Comparison of ENCODE assay signal across 16 cellular contexts in the genomic region with DNA sequence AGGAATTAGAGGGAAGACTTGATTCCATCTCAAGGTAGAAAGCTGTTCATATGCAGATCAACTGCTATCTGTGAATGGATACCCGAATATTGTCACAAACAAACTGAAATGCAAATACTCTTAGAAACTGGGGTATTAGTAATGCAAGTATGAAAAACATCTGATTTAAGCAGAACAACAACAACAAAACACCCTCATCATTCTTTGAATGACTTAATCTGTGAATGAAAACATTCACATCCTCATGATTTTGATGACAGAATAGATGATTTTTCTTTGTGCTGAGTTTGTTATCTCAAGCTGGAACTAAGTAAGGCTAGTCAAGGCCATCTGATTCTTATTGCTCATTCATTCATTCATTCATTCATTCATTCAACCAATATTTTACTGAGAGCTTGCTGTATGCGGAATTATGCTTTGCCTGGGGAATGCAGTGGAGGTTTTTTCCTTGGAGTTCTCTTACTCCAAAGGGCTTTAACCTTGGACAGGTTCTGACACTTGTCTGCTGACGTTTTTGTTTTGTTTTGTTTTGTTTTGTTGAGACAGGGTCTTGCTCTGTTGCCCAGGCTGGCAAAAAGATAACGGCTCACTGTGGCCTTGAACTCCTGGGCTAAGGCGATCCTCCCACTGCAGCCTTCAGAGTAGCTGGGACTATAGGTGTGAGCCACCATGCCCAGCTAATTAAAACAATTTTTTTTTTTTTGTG. TPM values are rescaled to one million over a fixed set of nuclear protein-coding genes. Genes with fewer than 3 reads are reported as not detected.
A peak's percentile ranks its signal among the peaks of the same experiment; 100 is the strongest.
DNase-seq lines count a peak whose midpoint lies in the region; ATAC-seq and TF ChIP-seq lines count a peak whose summit lies in the region.
"Had no signal": no experiment of that assay in that cellular context is flagged by ENCODE, and none has a peak within 500 bp of the region (broad histone marks: within the 10 kb centered on the region; RNA-seq: fewer than 3 reads in every experiment).

No MANE protein-coding gene starts in this region.

- H3K36me3 Mint-ChIP-seq in GM23338 (ENCODE audit: low read depth): no peaks in the 10 kb centered on the region
- no peaks in the 10 kb centered on the region for H3K36me3 Mint-ChIP-seq in activated T-helper 17 cell treated with anti-CD3 and anti-CD28 coated beads, Interleukin-2, amount 50 U/mL, for 72 hours (ENCODE audit: low read depth)
- no peaks in the 10 kb centered on the region for H3K36me3 Mint-ChIP-seq in activated naive CD8-positive, alpha-beta T cell treated with anti-CD3 and anti-CD28 coated beads, Interleukin-2, amount 50 U/mL, for 24 hours (ENCODE audit: low read depth)
- H3K36me3 Mint-ChIP-seq: activated naive CD4-positive, alpha-beta T cell treated with anti-CD3 and anti-CD28 coated beads, Interleukin-2, amount 10 ng/mL, durations not matched to agents 7 days and 5 days had no signal

- no peak overlapping the region for H2AFZ ChIP-seq in GM23338
- no peak overlapping the region for H2AFZ ChIP-seq in PC-9

- H3F3A ChIP-seq in GM23338 (replicated peaks; ENCODE audit: low read depth): peaks cover 3% of the 10 kb centered on the region; the same call in 1 of the 2 replicates
- no peaks in the 10 kb centered on the region; the same call in 1 of the 2 replicates for H3F3A ChIP-seq in PC-9 (ENCODE audit: insufficient read depth, low read depth)

- intact Hi-C loops in sciatic nerve (cut with DNase I): no loop called here
- intact Hi-C loops in PC-9 (cut with micrococcal nuclease; ENCODE audit: unreplicated experiment): loop anchor here (1.0 to 5.0 kb wide), 3 partner anchors 58 to 489 kb away; a partner anchor contains a TSS

- H3K9me2 ChIP-seq in GM23338 (ENCODE audit: insufficient read depth): no peaks in the 10 kb centered on the region
- no peaks in the 10 kb centered on the region for H3K9me2 ChIP-seq in PC-9 (ENCODE audit: insufficient read depth)

- peak overlapping the region; percentile 79; the same call in 1 of the 2 replicates for H3K9ac ChIP-seq in iPS-20b (ENCODE audit: low read depth, low read length)

- H3K36me3 ChIP-seq in GM23338 (ENCODE audit: insufficient read depth) (no peaks in the 10 kb centered on the region), iPS-20b (ENCODE audit: insufficient read depth, low read depth, low read length) (no peaks in the 10 kb centered on the region), WERI-Rb-1 (no peaks in the 10 kb centered on the region), PC-9 (ENCODE audit: low read depth) (no peaks in the 10 kb centered on the region)
- H3K36me3 ChIP-seq: ovary had no signal

- no peak overlapping the region; the same call in 1 of the 2 replicates for H3K4me3 ChIP-seq in GM23338
- H3K4me3 ChIP-seq in iPS-20b (ENCODE audit: low read length): peak overlapping the region; percentile 3; the same call in 1 of the 2 replicates
- no peak overlapping the region for H3K4me3 ChIP-seq in WERI-Rb-1 (ENCODE audit: low read depth, low read length)
- H3K4me3 ChIP-seq in PC-9: no peak overlapping the region

- POLR2A ChIA-PET in PC-9 (lab: Charles Lee; ENCODE audit: unreplicated experiment): interaction anchor here (0.6 kb wide), 1 partner anchor 1362 kb away, joined by 3 read pairs; no protein-coding TSS in a partner anchor

- H4K20me1 ChIP-seq in GM23338 (replicated peaks; ENCODE audit: insufficient read depth): no peaks in the 10 kb centered on the region
- no peaks in the 10 kb centered on the region for H4K20me1 ChIP-seq in PC-9 (ENCODE audit: insufficient read depth)

- H3K4me1 ChIP-seq in GM23338 (ENCODE audit: insufficient read depth) (peaks cover 12% of the 10 kb centered on the region; the same call in 1 of the 2 replicates), iPS-20b (ENCODE audit: insufficient read depth, low read length) (peaks cover 22% of the 10 kb centered on the region; the same call in 1 of the 2 replicates), PC-9 (replicated peaks; ENCODE audit: insufficient read depth) (no peaks in the 10 kb centered on the region; the same call in 1 of the 2 replicates)

- H3K9me3 ChIP-seq in iPS-20b (ENCODE audit: insufficient read depth, low read depth, low read length) (no peaks in the 10 kb centered on the region), WERI-Rb-1 (ENCODE audit: severe bottlenecking) (no peaks in the 10 kb centered on the region), PC-9 (ENCODE audit: insufficient read depth, low read depth) (no peaks in the 10 kb centered on the region)
- H3K9me3 ChIP-seq: ovary had no signal

- TF ChIP-seq CTCF in GM23338 (conservative IDR thresholded peaks at IDR 0.05; ENCODE audit: low read depth in 2 of 2) (no peak), WERI-Rb-1 (IDR thresholded peaks at IDR 0.05; ENCODE audit: low read depth, low read length) (no peak), GM13977 (IDR thresholded peaks at IDR 0.05; ENCODE audit: extremely low read depth, insufficient read depth, missing control alignments) (no peak), PC-9 (conservative IDR thresholded peaks at IDR 0.05) (no peak)

- H3K4me2 ChIP-seq in GM23338: peak overlapping the region; percentile 10; the same call in 1 of the 2 replicates
- H3K4me2 ChIP-seq in PC-9: no peak overlapping the region

- DNase-seq in GM23338 (ENCODE audit: low spot score) (peak; percentile 55), sciatic nerve (ENCODE audit: low spot score) (no peak), WERI-Rb-1 (no peak), GM13977 (ENCODE audit: low spot score) (no peak), PC-9 (no peak)
- DNase-seq in activated naive CD8-positive, alpha-beta T cell treated with anti-CD3 and anti-CD28 coated beads, Interleukin-2, amount 50 U/mL, for 24 hours: no peak
- DNase-seq: activated CD4-positive, alpha-beta T cell treated with anti-CD3 and anti-CD28 coated beads for 1 hour; activated naive CD4-positive, alpha-beta T cell treated with anti-CD3 and anti-CD28 coated beads, Interleukin-2, amount 10 ng/mL, durations not matched to agents 7 days and 5 days; effector CD8-positive, alpha-beta T cell; NCI-H82; stimulated activated CD4-positive, alpha-beta T cell treated with anti-CD3 and anti-CD28 coated beads, Interleukin-12 subunit alpha, Interleukin-12 subunit beta, amount 100 ng/mL, for 4 hours; T-helper 1 cell had no signal

- in situ Hi-C loops in GM13977 (cut with MboI; ENCODE audit: low pct_unique_long_range_greater_than_20kb, low sequenced_read_pairs, unreplicated experiment): no loop called here

- H3K27me3 ChIP-seq in GM23338 (ENCODE audit: insufficient read depth): no peaks in the 10 kb centered on the region
- H3K27me3 ChIP-seq in iPS-20b (ENCODE audit: insufficient read depth, low read length): no peaks in the 10 kb centered on the region
- H3K27me3 ChIP-seq in WERI-Rb-1 (ENCODE audit: insufficient read depth, low read depth, severe bottlenecking): no peaks in the 10 kb centered on the region
- no peaks in the 10 kb centered on the region for H3K27me3 ChIP-seq in PC-9 (ENCODE audit: insufficient read depth, low read depth)
- H3K27me3 ChIP-seq: ovary had no signal

- H3K4me3 Mint-ChIP-seq in GM23338: peak overlapping the region; percentile 37
- peak overlapping the region; percentile 51 for H3K4me3 Mint-ChIP-seq in activated T-helper 17 cell treated with anti-CD3 and anti-CD28 coated beads, Interleukin-2, amount 50 U/mL, for 72 hours
- H3K4me3 Mint-ChIP-seq in activated naive CD8-positive, alpha-beta T cell treated with anti-CD3 and anti-CD28 coated beads, Interleukin-2, amount 50 U/mL, for 24 hours: no peak overlapping the region
- H3K4me3 Mint-ChIP-seq: activated naive CD4-positive, alpha-beta T cell treated with anti-CD3 and anti-CD28 coated beads, Interleukin-2, amount 10 ng/mL, durations not matched to agents 7 days and 5 days had no signal

- no peaks in the 10 kb centered on the region for H3K79me2 ChIP-seq in GM23338 (replicated peaks; ENCODE audit: insufficient read depth)
- H3K79me2 ChIP-seq in PC-9 (ENCODE audit: low read depth): no peaks in the 10 kb centered on the region

- CTCF ChIA-PET in PC-9 (lab: Charles Lee): interaction anchor here (0.8 kb wide), 1 partner anchor 101 kb away, joined by 7 read pairs; a partner anchor contains a TSS

- ATAC-seq in GM23338 (peak; percentile 15), sciatic nerve (peak; percentile 21)
- ATAC-seq in activated T-helper 17 cell treated with anti-CD3 and anti-CD28 coated beads, Interleukin-2, amount 50 U/mL, for 72 hours (replicated peaks): no peak
- ATAC-seq in activated naive CD8-positive, alpha-beta T cell treated with anti-CD3 and anti-CD28 coated beads, Interleukin-2, amount 50 U/mL, for 24 hours: no peak

- no TSS peak for BruUV-seq in PC-9 (replicated peaks; lab: Mats Ljungman, UMichigan)

- H3K4me1 Mint-ChIP-seq in GM23338: peaks cover 34% of the 10 kb centered on the region
- peaks cover 8% of the 10 kb centered on the region for H3K4me1 Mint-ChIP-seq in activated T-helper 17 cell treated with anti-CD3 and anti-CD28 coated beads, Interleukin-2, amount 50 U/mL, for 72 hours
- peaks cover 6% of the 10 kb centered on the region for H3K4me1 Mint-ChIP-seq in activated naive CD8-positive, alpha-beta T cell treated with anti-CD3 and anti-CD28 coated beads, Interleukin-2, amount 50 U/mL, for 24 hours

- H3K27me3 Mint-ChIP-seq in GM23338 (ENCODE audit: insufficient read depth, low read depth, poor library complexity): peaks cover 23% of the 10 kb centered on the region
- H3K27me3 Mint-ChIP-seq in activated T-helper 17 cell treated with anti-CD3 and anti-CD28 coated beads, Interleukin-2, amount 50 U/mL, for 72 hours: no peaks in the 10 kb centered on the region
- H3K27me3 Mint-ChIP-seq in activated naive CD8-positive, alpha-beta T cell treated with anti-CD3 and anti-CD28 coated beads, Interleukin-2, amount 50 U/mL, for 24 hours: no peaks in the 10 kb centered on the region

- H3K27ac ChIP-seq in GM23338 (ENCODE audit: low read depth) (peak overlapping the region; percentile 98), iPS-20b (ENCODE audit: low read length) (peak overlapping the region; percentile 92), WERI-Rb-1 (no peak overlapping the region), PC-9 (no peak overlapping the region)

- peaks cover 2% of the 10 kb centered on the region; the same call in 1 of the 3 replicates for H3K9me3 Mint-ChIP-seq in GM23338
- no peaks in the 10 kb centered on the region for H3K9me3 Mint-ChIP-seq in activated T-helper 17 cell treated with anti-CD3 and anti-CD28 coated beads, Interleukin-2, amount 50 U/mL, for 72 hours
- no peaks in the 10 kb centered on the region for H3K9me3 Mint-ChIP-seq in activated naive CD8-positive, alpha-beta T cell treated with anti-CD3 and anti-CD28 coated beads, Interleukin-2, amount 50 U/mL, for 24 hours
- H3K9me3 Mint-ChIP-seq: activated naive CD4-positive, alpha-beta T cell treated with anti-CD3 and anti-CD28 coated beads, Interleukin-2, amount 10 ng/mL, durations not matched to agents 7 days and 5 days had no signal

- peak overlapping the region; percentile 98 for H3K27ac Mint-ChIP-seq in GM23338
- no peak overlapping the region for H3K27ac Mint-ChIP-seq in activated T-helper 17 cell treated with anti-CD3 and anti-CD28 coated beads, Interleukin-2, amount 50 U/mL, for 72 hours
- H3K27ac Mint-ChIP-seq in activated naive CD8-positive, alpha-beta T cell treated with anti-CD3 and anti-CD28 coated beads, Interleukin-2, amount 50 U/mL, for 24 hours: no peak overlapping the region
- H3K27ac Mint-ChIP-seq: activated naive CD4-positive, alpha-beta T cell treated with anti-CD3 and anti-CD28 coated beads, Interleukin-2, amount 10 ng/mL, durations not matched to agents 7 days and 5 days had no signal

RNA-seq across cellular contexts. Expression of a gene that starts 23.3 kb away (rescaled TPM):
- total RNA-seq in GM23338 (2014; rRNA removed; shearing (Covaris generic)): not detected in 2 replicates
- not detected in 2 replicates for polyA plus RNA-seq in GM23338 (2016; fragmentation: Nextera tagmentation; extraction: Ambion mirVana)
- not detected for total RNA-seq in activated T-helper 17 cell treated with anti-CD3 and anti-CD28 coated beads, Interleukin-2, amount 50 U/mL, for 72 hours
- total RNA-seq in sciatic nerve (not detected), PC-9 (2021) (not detected in 2 replicates)
- total RNA-seq: mononuclear cell, ovary had no signal
- polyA plus RNA-seq: ovary had no signal

RNA-seq across cellular contexts. Expression of a gene that starts 30.4 kb away (rescaled TPM):
- total RNA-seq in GM23338 (2014; rRNA removed; shearing (Covaris generic)): 256 and 281 TPM in 2 replicates
- 121 TPM in 2 replicates for polyA plus RNA-seq in GM23338 (2016; fragmentation: Nextera tagmentation; extraction: Ambion mirVana)
- total RNA-seq in activated T-helper 17 cell treated with anti-CD3 and anti-CD28 coated beads, Interleukin-2, amount 50 U/mL, for 72 hours: 1 to 10 TPM; 1.2 to 6.0 TPM
- total RNA-seq in sciatic nerve: 16.3 TPM
- 10.3 and 10.9 TPM in 2 replicates for total RNA-seq in PC-9 (2021)

RNA-seq across cellular contexts. Expression of a gene that starts 45.4 kb away (rescaled TPM):
- 125 and 140 TPM in 2 replicates for total RNA-seq in GM23338 (2014; rRNA removed; shearing (Covaris generic))
- polyA plus RNA-seq in GM23338 (2016; fragmentation: Nextera tagmentation; extraction: Ambion mirVana): 87.0 and 100 TPM in 2 replicates
- total RNA-seq in activated T-helper 17 cell treated with anti-CD3 and anti-CD28 coated beads, Interleukin-2, amount 50 U/mL, for 72 hours: 10 to 100 TPM; 59.5 to 71.9 TPM
- total RNA-seq in sciatic nerve: 43.3 TPM
- 27.9 and 30.7 TPM in 2 replicates for total RNA-seq in PC-9 (2021)

Comparison
In these comparisons a context has a peak if more than half of its experiments do, and no peak if none do; other contexts are left out.
1. ATAC-seq: peak in GM23338 (single experiment) and sciatic nerve (single experiment); none in activated T-helper 17 cell treated with anti-CD3 and anti-CD28 coated beads, Interleukin-2, amount 50 U/mL, for 72 hours (single experiment) and activated naive CD8-positive, alpha-beta T cell treated with anti-CD3 and anti-CD28 coated beads, Interleukin-2, amount 50 U/mL, for 24 hours (single experiment).
2. H3K27ac ChIP-seq: peak in GM23338 (single experiment) and iPS-20b (single experiment); none in WERI-Rb-1 (single experiment) and PC-9 (single experiment).
3. RNA of a gene that starts 30.4 kb away (total RNA-seq): 256 to 281 TPM in GM23338; 16.3 TPM in sciatic nerve (single experiment), 10.3 to 10.9 TPM in PC-9 and 1.2 to 6.0 TPM in activated T-helper 17 cell treated with anti-CD3 and anti-CD28 coated beads, Interleukin-2, amount 50 U/mL, for 72 hours; every median in the first group is over 10 times any median in the second.